9 cellular contexts compared by ENCODE assay signal in genomic region chr19:3403489-3404323, GRCh38. TPM values are rescaled to one million over a fixed set of nuclear protein-coding genes. Genes with fewer than 3 reads are reported as not detected.
DNase-seq lines count a peak whose midpoint lies in the region; ATAC-seq and TF ChIP-seq lines count a peak whose summit lies in the region.
"Had no signal": no experiment of that assay in that cellular context is flagged by ENCODE, and none has a peak within 500 bp of the region (broad histone marks: within the 10 kb centered on the region; RNA-seq: fewer than 3 reads in every experiment).

No MANE protein-coding gene starts in this region.

- H3K4me3 ChIP-seq in BLaER1 treated with 17β-estradiol and CSF1 and Interleukin-3, amounts not matched to agents 10 nM and 100 nM = peak overlapping the region in 9 of 10 experiments; percentile 6 to 59 (median 38); a peak in 13 of 20 replicates
- peak overlapping the region in 1 of 4 donors; percentile 52 for H3K4me3 ChIP-seq in adrenal gland

- DNase-seq in adrenal gland (peak; percentile 92 to 98 (median 96)), Right ventricle myocardium superior (peak; percentile 93), pons (ENCODE audit: low spot score) (peak; percentile 77), cortex of kidney (lab: John Stamatoyannopoulos, UW) (no peak), DMS79 (lab: John Stamatoyannopoulos, UW) (no peak)
- DNase-seq in activated naive CD4-positive, alpha-beta T cell treated with anti-CD3 and anti-CD28 coated beads, Interleukin-2, amount 50 U/mL, for 72 hours (ENCODE audit: low spot score in 2 of 2) = no peak
- DNase-seq: activated naive CD4-positive, alpha-beta T cell treated with Interleukin-2 at 50 U/mL for 16 hours had no signal

- H3K36me3 Mint-ChIP-seq in activated naive CD4-positive, alpha-beta T cell treated with anti-CD3 and anti-CD28 coated beads, Interleukin-2, amount 50 U/mL, for 72 hours = no peaks in the 10 kb centered on the region

- TF ChIP-seq POLR2A in adrenal gland (IDR thresholded peaks at IDR 0.05) = peak in 1 of 2 donors; percentile 40

- H3K4me1 ChIP-seq in BLaER1 treated with 17β-estradiol and CSF1 and Interleukin-3, amounts not matched to agents 10 nM and 100 nM = peaks cover 65 to 86% (median 81%) of the 10 kb centered on the region in 10 experiments
- H3K4me1 ChIP-seq in adrenal gland (replicated peaks in 1 of 2) = peaks cover 39 to 71% of the 10 kb centered on the region in 2 donors

- TF ChIP-seq CTCF in adrenal gland (IDR thresholded peaks at IDR 0.05) = no peak

- peaks cover 25 to 66% (median 47%) of the 10 kb centered on the region in 11 experiments; a peak in 21 of 22 replicates for H3K36me3 ChIP-seq in BLaER1 treated with 17β-estradiol and CSF1 and Interleukin-3, amounts not matched to agents 10 nM and 100 nM
- peaks cover 0 to 5% of the 10 kb centered on the region in 2 donors for H3K36me3 ChIP-seq in adrenal gland (replicated peaks in 1 of 2)

- H3K4me2 ChIP-seq in BLaER1 treated with 17β-estradiol and CSF1 and Interleukin-3, amounts not matched to agents 10 nM and 100 nM = peak overlapping the region; percentile 59 to 97 (median 83)

- peaks cover 18 to 96% (median 85%) of the 10 kb centered on the region in 11 experiments for H4K20me1 ChIP-seq in BLaER1 treated with 17β-estradiol and CSF1 and Interleukin-3, amounts not matched to agents 10 nM and 100 nM

- H3K9me3 Mint-ChIP-seq in activated naive CD4-positive, alpha-beta T cell treated with anti-CD3 and anti-CD28 coated beads, Interleukin-2, amount 50 U/mL, for 72 hours = no peaks in the 10 kb centered on the region

- H3K27me3 ChIP-seq in BLaER1 treated with 17β-estradiol and CSF1 and Interleukin-3, amounts not matched to agents 10 nM and 100 nM = no peaks in the 10 kb centered on the region
- H3K27me3 ChIP-seq in adrenal gland = no peaks in the 10 kb centered on the region

- no peak overlapping the region for H3K27ac Mint-ChIP-seq in activated naive CD4-positive, alpha-beta T cell treated with anti-CD3 and anti-CD28 coated beads, Interleukin-2, amount 50 U/mL, for 72 hours

- 13 to 20% (median 17%) methylated on average over 8 to 49 of the region's 49 CpGs for WGBS in adrenal gland, 4 donors

- intact Hi-C loops in adrenal gland (cut with DNase I) (loop anchor here in 1 of 2 donors (2.0 to 5.0 kb wide), 2 partner anchors 15 to 36 kb away; partner anchors contain the start of gene NFIC), Right ventricle myocardium superior (cut with DNase I) (loop anchor here (5.0 kb wide), 1 partner anchor 36 kb away; the partner anchor contains the start of gene NFIC)

- peak overlapping the region; percentile 51 to 77 (median 70); a peak in 21 of 22 replicates for H3K9ac ChIP-seq in BLaER1 treated with 17β-estradiol and CSF1 and Interleukin-3, amounts not matched to agents 10 nM and 100 nM

- H3K27ac ChIP-seq in BLaER1 treated with 17β-estradiol and CSF1 and Interleukin-3, amounts not matched to agents 10 nM and 100 nM = peak overlapping the region; percentile 54 to 79 (median 70); a peak in 21 of 22 replicates
- peak overlapping the region; percentile 98 to 100 (median 99) for H3K27ac ChIP-seq in adrenal gland

- ATAC-seq in Right ventricle myocardium superior (ENCODE audit: poor library complexity) (peak; percentile 73), HG03442 (IDR thresholded peaks at IDR 0.05; ENCODE audit: unreplicated experiment) (no peak)
- ATAC-seq in activated naive CD4-positive, alpha-beta T cell treated with anti-CD3 and anti-CD28 coated beads, Interleukin-2, amount 50 U/mL, for 72 hours = no peak

- no peaks in the 10 kb centered on the region for H3K9me3 ChIP-seq in BLaER1 treated with 17β-estradiol and CSF1 and Interleukin-3, amounts not matched to agents 10 nM and 100 nM (replicated peaks in 1 of 11)
- H3K9me3 ChIP-seq in adrenal gland (replicated peaks in 1 of 3) = no peaks in the 10 kb centered on the region

RNA-seq across cellular contexts. Expression of gene NFIC, which starts 37.3 kb away (rescaled TPM):
- total RNA-seq in adrenal gland (100 to 1,000 TPM; 124 to 329 (median 236) TPM), Right ventricle myocardium superior (153 TPM)
- 100 to 1,000 TPM in 1 of 3 donors, 10 to 100 TPM in 2; 34.9 to 154 (median 69.2) TPM for polyA plus RNA-seq in adrenal gland
- 10 to 100 TPM; 10.4 to 23.1 TPM for total RNA-seq in activated naive CD4-positive, alpha-beta T cell treated with anti-CD3 and anti-CD28 coated beads, Interleukin-2, amount 50 U/mL, for 72 hours

Comparison
In these comparisons a context has a peak if more than half of its experiments do, and no peak if none do; other contexts are left out.
1. DNase-seq: peak in adrenal gland (7 of 7), Right ventricle myocardium superior (single experiment) and pons (single experiment); none in cortex of kidney (single experiment), DMS79 (single experiment) and activated naive CD4-positive, alpha-beta T cell treated with anti-CD3 and anti-CD28 coated beads, Interleukin-2, amount 50 U/mL, for 72 hours (0 of 2).